14 cellular contexts compared by ENCODE assay signal in the genomic region with DNA sequence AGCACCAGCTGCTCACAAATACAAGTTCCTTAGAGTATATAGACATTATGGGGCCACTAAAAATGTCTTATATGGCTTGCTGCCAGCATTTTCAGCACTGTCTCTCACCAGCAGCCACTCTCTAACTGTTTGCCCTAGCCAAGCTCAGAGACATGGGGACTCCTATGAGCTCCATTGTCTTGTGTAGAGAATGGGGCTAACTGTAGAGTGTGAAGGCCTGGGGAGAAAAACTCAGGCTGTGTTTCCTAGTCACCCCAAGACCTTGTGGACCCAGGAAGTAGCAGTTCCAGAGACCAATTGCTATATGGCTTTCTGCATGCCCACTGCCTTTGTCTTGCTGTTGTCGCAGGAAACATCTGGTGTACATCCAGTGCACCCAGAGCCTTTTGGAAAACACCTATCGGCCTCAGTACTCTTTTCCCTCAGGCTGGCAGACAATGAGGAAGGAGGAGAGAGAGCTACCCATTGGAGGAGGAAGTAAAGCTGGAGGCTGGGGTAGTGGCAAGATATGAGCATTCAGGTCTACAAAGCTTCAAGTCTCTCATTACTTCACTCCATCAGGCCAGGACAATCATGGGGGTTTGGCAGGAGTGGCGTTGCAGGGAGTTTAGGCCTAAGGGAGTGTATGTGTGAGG. TPM values are rescaled to one million over a fixed set of nuclear protein-coding genes. Genes with fewer than 3 reads are reported as not detected.
A peak's percentile ranks its signal among the peaks of the same experiment; 100 is the strongest.
DNase-seq lines count a peak whose midpoint lies in the region; ATAC-seq, FAIRE-seq and TF ChIP-seq lines count a peak whose summit lies in the region.
"Had no signal": no experiment of that assay in that cellular context is flagged by ENCODE, and none has a peak within 500 bp of the region (broad histone marks: within the 10 kb centered on the region; RNA-seq: fewer than 3 reads in every experiment).

No MANE protein-coding gene starts in this region.

- peaks cover 13% of the 10 kb centered on the region for H3K36me3 Mint-ChIP-seq in activated T-helper 2 cell treated with anti-CD3 and anti-CD28 coated beads, Interferon-gamma antibody, Interleukin-2, Interleukin-4, amounts not matched to agents 10 μg/mL and 5 μg/mL and 100 μg/mL, durations not matched to agents 14 hours and 24 hours and 36 hours (ENCODE audit: low read depth)
- no peaks in the 10 kb centered on the region for H3K36me3 Mint-ChIP-seq in activated T-cell treated with anti-CD3 and anti-CD28 coated beads, Interleukin-2, amount 50 U/mL, for 72 hours (ENCODE audit: insufficient read depth in 2 of 2)
- H3K36me3 Mint-ChIP-seq: neural progenitor cell had no signal

- peak overlapping the region; percentile 17; the same call in 1 of the 2 replicates for H3K4me3 ChIP-seq in GM12864 (ENCODE audit: low read depth, low read length)
- H3K4me3 ChIP-seq: hepatocyte, neural progenitor cell had no signal

- H3K27ac Mint-ChIP-seq in activated T-helper 2 cell treated with anti-CD3 and anti-CD28 coated beads, Interferon-gamma antibody, Interleukin-2, Interleukin-4, amounts not matched to agents 10 μg/mL and 5 μg/mL and 100 μg/mL, durations not matched to agents 14 hours and 24 hours and 36 hours: peak overlapping the region; percentile 50
- no peak overlapping the region for H3K27ac Mint-ChIP-seq in activated T-cell treated with anti-CD3 and anti-CD28 coated beads, Interleukin-2, amount 50 U/mL, for 72 hours
- H3K27ac Mint-ChIP-seq: neural progenitor cell had no signal

- peak; percentile 19 for ATAC-seq in GM19043 (IDR thresholded peaks at IDR 0.05; ENCODE audit: low read depth, unreplicated experiment)
- peak; percentile 2 for ATAC-seq in HG03045 (IDR thresholded peaks at IDR 0.05; ENCODE audit: unreplicated experiment)
- ATAC-seq in activated T-cell treated with anti-CD3 and anti-CD28 coated beads, Interleukin-2, amount 50 U/mL, for 72 hours (replicated peaks in 1 of 2): no peak

- peaks cover 11% of the 10 kb centered on the region for H3K27me3 Mint-ChIP-seq in activated T-helper 2 cell treated with anti-CD3 and anti-CD28 coated beads, Interferon-gamma antibody, Interleukin-2, Interleukin-4, amounts not matched to agents 10 μg/mL and 5 μg/mL and 100 μg/mL, durations not matched to agents 14 hours and 24 hours and 36 hours (ENCODE audit: low read depth)
- peaks cover 25% of the 10 kb centered on the region for H3K27me3 Mint-ChIP-seq in activated T-cell treated with anti-CD3 and anti-CD28 coated beads, Interleukin-2, amount 50 U/mL, for 72 hours (ENCODE audit: low read depth)

- H3K4me1 Mint-ChIP-seq in activated T-helper 2 cell treated with anti-CD3 and anti-CD28 coated beads, Interferon-gamma antibody, Interleukin-2, Interleukin-4, amounts not matched to agents 10 μg/mL and 5 μg/mL and 100 μg/mL, durations not matched to agents 14 hours and 24 hours and 36 hours (ENCODE audit: low read depth): peaks cover 53% of the 10 kb centered on the region
- peaks cover 47% of the 10 kb centered on the region for H3K4me1 Mint-ChIP-seq in activated T-cell treated with anti-CD3 and anti-CD28 coated beads, Interleukin-2, amount 50 U/mL, for 72 hours (ENCODE audit: low read depth)

- H3K4me3 Mint-ChIP-seq in activated T-helper 2 cell treated with anti-CD3 and anti-CD28 coated beads, Interferon-gamma antibody, Interleukin-2, Interleukin-4, amounts not matched to agents 10 μg/mL and 5 μg/mL and 100 μg/mL, durations not matched to agents 14 hours and 24 hours and 36 hours (ENCODE audit: low read depth): no peak overlapping the region
- H3K4me3 Mint-ChIP-seq in activated T-cell treated with anti-CD3 and anti-CD28 coated beads, Interleukin-2, amount 50 U/mL, for 72 hours: no peak overlapping the region
- H3K4me3 Mint-ChIP-seq: neural progenitor cell had no signal

- TF ChIP-seq CTCF in GM12864 (IDR thresholded peaks at IDR 0.05; ENCODE audit: low read depth, low read length, missing control alignments): no peak

- no peak for FAIRE-seq in urothelium cell line (lab: Jason Lieb, UNC)

- intact Hi-C loops in activated T-helper 2 cell treated with anti-CD3 and anti-CD28 coated beads, Interferon-gamma antibody, Interleukin-2, Interleukin-4, amounts not matched to agents 10 μg/mL and 5 μg/mL and 100 μg/mL, durations not matched to agents 14 hours and 24 hours and 36 hours (cut with micrococcal nuclease): no loop called here

- DNase-seq in GM12864 (ENCODE audit: low read depth) (no peak), HuH-7 (ENCODE audit: low spot score) (no peak), urothelium cell line (ENCODE audit: low spot score) (no peak), iPS-NIHi7 (ENCODE audit: extremely low spot score) (no peak)
- no peak for DNase-seq in activated T-helper 2 cell treated with anti-CD3 and anti-CD28 coated beads, Interferon-gamma antibody, Interleukin-2, Interleukin-4, amounts not matched to agents 10 μg/mL and 5 μg/mL and 100 μg/mL, durations not matched to agents 14 hours and 24 hours and 36 hours (ENCODE audit: low spot score)
- no peak for DNase-seq in activated T-cell treated with anti-CD3 and anti-CD28 coated beads, Interleukin-2, amount 50 U/mL, for 72 hours
- DNase-seq: activated CD8-positive, alpha-beta memory T cell treated with anti-CD3 and anti-CD28 coated beads, Interleukin-2, amount 50 U/mL, for 48 hours; DMS79 treated with DMSO at 0.1 percent for 48 hours; GOT3; stimulated activated CD4-positive, alpha-beta T cell treated with anti-CD3 and anti-CD28 coated beads, Interleukin-4, amount 100 ng/mL, for 4 hours had no signal

- no peaks in the 10 kb centered on the region for H3K9me3 Mint-ChIP-seq in activated T-helper 2 cell treated with anti-CD3 and anti-CD28 coated beads, Interferon-gamma antibody, Interleukin-2, Interleukin-4, amounts not matched to agents 10 μg/mL and 5 μg/mL and 100 μg/mL, durations not matched to agents 14 hours and 24 hours and 36 hours
- no peaks in the 10 kb centered on the region for H3K9me3 Mint-ChIP-seq in activated T-cell treated with anti-CD3 and anti-CD28 coated beads, Interleukin-2, amount 50 U/mL, for 72 hours
- H3K9me3 Mint-ChIP-seq: neural progenitor cell had no signal

RNA-seq across cellular contexts. Expression of gene ENTPD1, which starts 28.4 kb away (rescaled TPM):
- total RNA-seq in activated T-helper 2 cell treated with anti-CD3 and anti-CD28 coated beads, Interferon-gamma antibody, Interleukin-2, Interleukin-4, amounts not matched to agents 10 μg/mL and 5 μg/mL and 100 μg/mL, durations not matched to agents 14 hours and 24 hours and 36 hours: 37.1 and 37.5 TPM in 2 replicates
- 10 to 100 TPM in 1 of 2 donors, under 1 TPM in 1; 0.53 to 12.9 TPM for total RNA-seq in activated T-cell treated with anti-CD3 and anti-CD28 coated beads, Interleukin-2, amount 50 U/mL, for 72 hours

Comparison
In these comparisons a context has a peak if more than half of its experiments do, and no peak if none do; other contexts are left out.
1. ATAC-seq: peak in GM19043 (single experiment) and HG03045 (single experiment); none in activated T-cell treated with anti-CD3 and anti-CD28 coated beads, Interleukin-2, amount 50 U/mL, for 72 hours (0 of 2).